8 cellular contexts compared by ENCODE assay signal in the genomic region with DNA sequence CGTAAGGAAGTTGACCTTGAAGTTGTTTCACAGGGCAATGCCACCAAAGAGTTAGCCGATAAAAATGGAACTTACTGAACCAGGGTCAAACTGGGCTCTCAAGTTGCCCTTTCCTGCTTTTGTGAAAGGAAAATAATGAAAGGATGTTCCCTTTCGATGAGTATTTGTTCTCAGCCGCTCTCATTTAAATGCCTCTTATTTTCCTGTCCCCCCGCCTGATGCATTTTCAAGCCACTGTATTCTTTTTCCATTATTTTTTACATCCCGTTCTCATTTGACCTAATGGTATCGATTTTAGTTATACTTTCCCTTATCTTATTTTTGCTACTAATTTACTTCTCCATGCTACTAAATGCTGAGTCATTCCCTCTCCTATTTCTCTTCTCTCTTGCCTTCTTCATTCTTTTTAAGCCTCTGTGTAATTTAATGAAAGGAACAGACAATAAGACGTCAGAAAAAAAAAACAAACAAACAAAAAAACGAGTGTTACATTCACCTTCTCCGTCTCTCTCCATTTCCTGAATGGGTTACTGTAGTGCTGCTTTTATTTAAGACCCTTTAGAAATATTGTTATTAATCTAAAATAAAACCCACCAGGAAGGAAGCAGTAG. TPM values are rescaled to one million over a fixed set of nuclear protein-coding genes. Genes with fewer than 3 reads are reported as not detected.
DNase-seq lines count a peak whose midpoint lies in the region; ATAC-seq and TF ChIP-seq lines count a peak whose summit lies in the region.

No MANE protein-coding gene starts in this region.

- peak overlapping the region; percentile 72 for H3K27ac ChIP-seq in OCI-LY1 (ENCODE audit: low read depth, low read length, poor library complexity, severe bottlenecking)
- H3K27ac ChIP-seq in colonic mucosa = peak overlapping the region; percentile 80
- H3K27ac ChIP-seq in mucosa of rectum (ENCODE audit: low read depth in 2 of 2, low read length in 2 of 2) = peak overlapping the region; percentile 95 to 98

- no peaks in the 10 kb centered on the region for H3K9me2 ChIP-seq in OCI-LY1 (ENCODE audit: low read depth, low read length)

- peak overlapping the region; percentile 82 for H3K4me2 ChIP-seq in OCI-LY1 (ENCODE audit: low read length)

- peak; percentile 39 for DNase-seq in NCI-H2171 treated with DMSO at 0.1 percent for 48 hours (lab: John Stamatoyannopoulos, UW)
- no peak for DNase-seq in NCI-H2171 (lab: John Stamatoyannopoulos, UW)
- no peak for DNase-seq in colonic mucosa
- no peak for DNase-seq in stimulated activated CD4-positive, alpha-beta T cell treated with anti-CD3 and anti-CD28 coated beads, Interleukin-4, amount 100 ng/mL, for 1 hour
- DNase-seq in stimulated activated CD4-positive, alpha-beta T cell treated with anti-CD3 and anti-CD28 coated beads, Interleukin-4, amount 100 ng/mL, for 4 hours = no peak

- no peaks in the 10 kb centered on the region for H4K20me1 ChIP-seq in OCI-LY1 (ENCODE audit: insufficient read depth, low read length)

- TF ChIP-seq CTCF in OCI-LY1 (IDR thresholded peaks at IDR 0.05; ENCODE audit: low read length) (no peak), colonic mucosa (IDR thresholded peaks at IDR 0.05) (no peak)

- H3K9me3 ChIP-seq in OCI-LY1 (ENCODE audit: low read length) (no peaks in the 10 kb centered on the region; the same call in 1 of the 2 replicates), colonic mucosa (no peaks in the 10 kb centered on the region), mucosa of rectum (ENCODE audit: control insufficient read depth in 2 of 2, low read length in 2 of 2) (no peaks in the 10 kb centered on the region)

- H2AFZ ChIP-seq in OCI-LY1 (ENCODE audit: low read length) = peak overlapping the region; percentile 25; the same call in 1 of the 2 replicates

- H3K36me3 ChIP-seq in OCI-LY1 (ENCODE audit: insufficient read depth, low read length) (peaks cover 33% of the 10 kb centered on the region), colonic mucosa (peaks cover 6% of the 10 kb centered on the region), mucosa of rectum (ENCODE audit: control insufficient read depth in 2 of 2, insufficient read depth in 2 of 2, low read length in 2 of 2) (peaks cover 4 to 21% of the 10 kb centered on the region in 2 donors)

- H3K4me3 ChIP-seq in OCI-LY1 (ENCODE audit: low read depth, low read length, poor library complexity, severe bottlenecking) (peak overlapping the region; percentile 79), colonic mucosa (peak overlapping the region; percentile 60), mucosa of rectum (ENCODE audit: low read length in 2 of 2) (peak overlapping the region; percentile 95 to 99)

- no peaks in the 10 kb centered on the region for H3K27me3 ChIP-seq in OCI-LY1 (ENCODE audit: insufficient read depth, low read length)
- no peaks in the 10 kb centered on the region for H3K27me3 ChIP-seq in colonic mucosa
- H3K27me3 ChIP-seq in mucosa of rectum (ENCODE audit: control insufficient read depth in 2 of 2, insufficient read depth in 2 of 2, low read length in 2 of 2) = no peaks in the 10 kb centered on the region

- H3K9ac ChIP-seq in OCI-LY1 (ENCODE audit: low read length) (peak overlapping the region; percentile 79), colonic mucosa (ENCODE audit: low read depth in 2 of 2, low read length in 2 of 2) (peak overlapping the region; percentile 18 to 90), mucosa of rectum (ENCODE audit: low read depth in 1 of 2, low read length in 2 of 2) (peak overlapping the region; percentile 76 to 83)

- intact Hi-C loops in colonic mucosa (cut with DNase I) = loop anchor here (10.0 kb wide), 1 partner anchor 374 kb away; the partner anchor contains the start of gene UFL1

- peaks cover 36% of the 10 kb centered on the region for H3K4me1 ChIP-seq in OCI-LY1 (ENCODE audit: insufficient read depth, low read length, severe bottlenecking)
- H3K4me1 ChIP-seq in colonic mucosa = no peaks in the 10 kb centered on the region
- H3K4me1 ChIP-seq in mucosa of rectum (ENCODE audit: control insufficient read depth in 2 of 2, insufficient read depth in 2 of 2, low read length in 2 of 2) = peaks cover 9 to 11% of the 10 kb centered on the region in 2 donors

- H3K79me2 ChIP-seq in OCI-LY1 (ENCODE audit: insufficient read depth, low read length) = peaks cover 28% of the 10 kb centered on the region

- no peak for ATAC-seq in HG03025 (IDR thresholded peaks at IDR 0.05; ENCODE audit: low FRiP score, unreplicated experiment)

- no peaks in the 10 kb centered on the region for H3F3A ChIP-seq in OCI-LY1 (ENCODE audit: insufficient read depth, low read length)

RNA-seq across cellular contexts. Expression of gene NDUFAF4, which starts 0.7 kb away (rescaled TPM):
- 10 to 100 TPM; 35.3 to 48.2 TPM for total RNA-seq in colonic mucosa

RNA-seq across cellular contexts. Expression of gene KLHL32, which starts 26.2 kb away (rescaled TPM):
- total RNA-seq in colonic mucosa = 1 to 10 TPM; 1.2 to 1.7 TPM
